Comparison of ENCODE assay signal across 19 cellular contexts in genomic region chr1:87644033-87644432, GRCh38.
DNase-seq lines count a peak whose midpoint lies in the region; ATAC-seq, FAIRE-seq and TF ChIP-seq lines count a peak whose summit lies in the region.
"Had no signal": no experiment of that assay in that cellular context is flagged by ENCODE, and none has a peak within 500 bp of the region (broad histone marks: within the 10 kb centered on the region; RNA-seq: fewer than 3 reads in every experiment).

No MANE protein-coding gene starts in this region.

- H2AFZ ChIP-seq in IMR-90 (replicated peaks; ENCODE audit: low read length, poor library complexity) (no peak overlapping the region), K562 (ENCODE audit: low read depth, low read length) (no peak overlapping the region)

- no peaks in the 10 kb centered on the region for H3K79me1 ChIP-seq in IMR-90 (ENCODE audit: low read depth in 1 of 2, low read length in 2 of 2)

- H3K27me3 ChIP-seq in IMR-90 (ENCODE audit: control insufficient read depth, insufficient read depth, low read length) (no peaks in the 10 kb centered on the region), K562 (ENCODE audit: control insufficient read depth in 2 of 2, insufficient read depth in 2 of 2, low read length in 2 of 2) (no peaks in the 10 kb centered on the region), lower lobe of right lung (ENCODE audit: low read depth) (no peaks in the 10 kb centered on the region)
- H3K27me3 ChIP-seq: gastroesophageal sphincter, SJCRH30, spleen, uterus had no signal

- intact Hi-C loops in IMR-90 (cut with micrococcal nuclease) (no loop called here), K562 (cut with micrococcal nuclease) (no loop called here), lower lobe of right lung (cut with DNase I) (no loop called here)

- POLR2A ChIA-PET in IMR-90 (lab: Charles Lee; ENCODE audit: unreplicated experiment) (no interaction called here), K562 (lab: Yijun Ruan, JAX) (no interaction called here)

- H3K27ac Mint-ChIP-seq in nephron progenitor cell, result peak overlapping the region; percentile 44
- H3K27ac Mint-ChIP-seq: CD8-positive, alpha-beta memory T cell; stimulated activated naive B cell treated with anti-CD40 and anti-IgM and Interleukin-4, amounts not matched to agents 10 μg/mL and 1 μg/mL and 100 μg/mL, for 72 hours had no signal

- ATAC-seq in IMR-90 (ENCODE audit: low read depth) (peak; percentile 27), K562 (no peak), lower lobe of right lung (no peak)
- ATAC-seq: gastroesophageal sphincter; GM12878; stimulated activated naive B cell treated with anti-CD40 and anti-IgM and Interleukin-4, amounts not matched to agents 10 μg/mL and 1 μg/mL and 100 μg/mL, for 72 hours had no signal

- no peaks in the 10 kb centered on the region for H4K20me1 ChIP-seq in IMR-90 (ENCODE audit: insufficient read depth, low read length)
- H4K20me1 ChIP-seq in K562 (replicated peaks; ENCODE audit: control insufficient read depth, insufficient read depth, low read length), result no peaks in the 10 kb centered on the region

- H3K27ac ChIP-seq in IMR-90 (ENCODE audit: insufficient read depth, low read length) (no peak overlapping the region), K562 (ENCODE audit: extremely low read depth, low read depth, low read length) (no peak overlapping the region), lower lobe of right lung (no peak overlapping the region)
- H3K27ac ChIP-seq: SJCRH30, spleen, uterus had no signal

- TF ChIP-seq EP300 in K562 (IDR thresholded peaks at IDR 0.05; ENCODE audit: low read length), result no peak

- TF ChIP-seq CTCF in IMR-90 (conservative IDR thresholded peaks at IDR 0.05; ENCODE audit: low read depth, low read length) (no peak), K562 (IDR thresholded peaks at IDR 0.05 in 2 of 3, conservative IDR thresholded peaks at IDR 0.05 in 1 of 3; ENCODE audit: insufficient read depth in 2 of 3, low read depth in 1 of 3, low read length in 3 of 3) (no peak), nephron progenitor cell (IDR thresholded peaks at IDR 0.05) (no peak), lower lobe of right lung (IDR thresholded peaks at IDR 0.05) (no peak)

- CTCF ChIA-PET in IMR-90 (lab: Yijun Ruan, JAX) (no interaction called here), K562 (lab: Yijun Ruan, JAX; ENCODE audit: low intra/inter-chr PET ratio) (no interaction called here)

- TF ChIP-seq POLR2A in IMR-90 (IDR thresholded peaks at IDR 0.05; ENCODE audit: low read depth, low read length) (no peak), K562 (conservative IDR thresholded peaks at IDR 0.05) (no peak)

- no peak for FAIRE-seq in K562 (lab: Jason Lieb, UNC)
- FAIRE-seq: GM12878 had no signal

- H3K9ac ChIP-seq in IMR-90 (ENCODE audit: low read depth, low read length), result no peak overlapping the region
- no peak overlapping the region for H3K9ac ChIP-seq in K562 (ENCODE audit: insufficient read depth in 1 of 2, low read depth in 2 of 2, low read length in 2 of 2)

- H3K9me3 ChIP-seq in IMR-90 (ENCODE audit: control insufficient read depth, insufficient read depth, low read length) (no peaks in the 10 kb centered on the region), K562 (replicated peaks; ENCODE audit: control insufficient read depth, insufficient read depth, low read depth, low read length) (no peaks in the 10 kb centered on the region), lower lobe of right lung (no peaks in the 10 kb centered on the region)
- H3K9me3 ChIP-seq: gastroesophageal sphincter, SJCRH30, spleen, uterus had no signal

- no peak overlapping the region for H2BK5ac ChIP-seq in IMR-90 (ENCODE audit: low read depth, low read length, poor library complexity, severe bottlenecking)

- no peak overlapping the region for H4K91ac ChIP-seq in IMR-90 (ENCODE audit: insufficient read depth, low read depth, low read length)

- no peak overlapping the region for H2AK9ac ChIP-seq in IMR-90 (replicated peaks; ENCODE audit: low read depth, low read length, poor library complexity)

- no peak overlapping the region for H2BK20ac ChIP-seq in IMR-90 (ENCODE audit: low read depth, low read length)

- H4K8ac ChIP-seq in IMR-90 (ENCODE audit: low read depth in 2 of 2, low read length in 2 of 2), result no peak overlapping the region

- H3K4me1 Mint-ChIP-seq in nephron progenitor cell, result peaks cover 48% of the 10 kb centered on the region
- H3K4me1 Mint-ChIP-seq: CD8-positive, alpha-beta memory T cell had no signal

- BruUV-seq in IMR-90 (replicated peaks; lab: Mats Ljungman, UMichigan) (no TSS peak), K562 (replicated peaks; lab: Mats Ljungman, UMichigan) (no TSS peak)

- H3K4me1 ChIP-seq in IMR-90 (ENCODE audit: control insufficient read depth, insufficient read depth, low read length) (no peaks in the 10 kb centered on the region), K562 (replicated peaks in 1 of 2; ENCODE audit: control insufficient read depth in 2 of 2, insufficient read depth in 2 of 2, low read length in 2 of 2) (no peaks in the 10 kb centered on the region), lower lobe of right lung (no peaks in the 10 kb centered on the region)
- H3K4me1 ChIP-seq: uterus had no signal

- no peak overlapping the region for H3K4me2 ChIP-seq in IMR-90 (ENCODE audit: low read depth, low read length)
- no peak overlapping the region for H3K4me2 ChIP-seq in K562 (ENCODE audit: insufficient read depth, low read length)

- H3K23ac ChIP-seq in IMR-90 (ENCODE audit: low read depth, low read length), result no peak overlapping the region

- no peak overlapping the region for H3K56ac ChIP-seq in IMR-90 (ENCODE audit: extremely low read depth, insufficient read depth, low read length)

- dilution Hi-C loops in IMR-90 (cut with HindIII; ENCODE audit: low sequenced_read_pairs, unreplicated experiment), result no loop called here

- no peak overlapping the region for H3K14ac ChIP-seq in IMR-90 (replicated peaks; ENCODE audit: low read depth, low read length)

- H3K36me3 ChIP-seq in IMR-90 (ENCODE audit: control insufficient read depth, insufficient read depth, low read length), result no peaks in the 10 kb centered on the region
- H3K36me3 ChIP-seq in K562 (ENCODE audit: control insufficient read depth, insufficient read depth, low read length), result no peaks in the 10 kb centered on the region
- no peaks in the 10 kb centered on the region for H3K36me3 ChIP-seq in lower lobe of right lung
- H3K36me3 ChIP-seq: gastroesophageal sphincter, SJCRH30, spleen, uterus had no signal

- no peaks in the 10 kb centered on the region for H3K9me1 ChIP-seq in IMR-90 (ENCODE audit: insufficient read depth, low read length)
- no peaks in the 10 kb centered on the region for H3K9me1 ChIP-seq in K562 (ENCODE audit: control insufficient read depth, insufficient read depth, low read length)

- no peak overlapping the region for H2BK120ac ChIP-seq in IMR-90 (ENCODE audit: low read depth, low read length)

- no peak overlapping the region for H3K18ac ChIP-seq in IMR-90 (ENCODE audit: low read depth, low read length)

- no peak overlapping the region for H2AK5ac ChIP-seq in IMR-90 (ENCODE audit: low read depth, low read length)

- in situ Hi-C loops in IMR-90 (cut with MboI; ENCODE audit: low sequenced_read_pairs) (no loop called here), K562 (cut with MboI) (no loop called here)

- H3K36me3 Mint-ChIP-seq in nephron progenitor cell (ENCODE audit: low read depth), result no peaks in the 10 kb centered on the region
- H3K36me3 Mint-ChIP-seq: CD8-positive, alpha-beta memory T cell; stimulated activated naive B cell treated with anti-CD40 and anti-IgM and Interleukin-4, amounts not matched to agents 10 μg/mL and 1 μg/mL and 100 μg/mL, for 72 hours had no signal

- H3K27me3 Mint-ChIP-seq in nephron progenitor cell (ENCODE audit: low read depth, poor library complexity), result no peaks in the 10 kb centered on the region
- H3K27me3 Mint-ChIP-seq: CD8-positive, alpha-beta memory T cell; stimulated activated naive B cell treated with anti-CD40 and anti-IgM and Interleukin-4, amounts not matched to agents 10 μg/mL and 1 μg/mL and 100 μg/mL, for 72 hours had no signal

- no peak overlapping the region for H3K4me3 Mint-ChIP-seq in nephron progenitor cell
- H3K4me3 Mint-ChIP-seq: CD8-positive, alpha-beta memory T cell; stimulated activated naive B cell treated with anti-CD40 and anti-IgM and Interleukin-4, amounts not matched to agents 10 μg/mL and 1 μg/mL and 100 μg/mL, for 72 hours had no signal

- DNase-seq in DMS79 (lab: John Stamatoyannopoulos, UW) (peak; percentile 71), IMR-90 (peak; percentile 3), K562 (ENCODE audit: extremely low read depth in 1 of 4, low spot score in 3 of 4) (no peak), nephron progenitor cell (no peak), Kasumi-1 (lab: John Stamatoyannopoulos, UW) (no peak), lower lobe of right lung (no peak), HuH-7.5 (ENCODE audit: low spot score) (no peak), RKO (ENCODE audit: low spot score) (no peak)
- DNase-seq: activated CD4-positive, alpha-beta T cell treated with anti-CD3 and anti-CD28 coated beads, Interleukin-2, amount 50 U/mL, for 4 hours; activated T-cell treated with anti-CD3 and anti-CD28 coated beads, Interleukin-2, amount 50 U/mL, for 48 hours; CD8-positive, alpha-beta memory T cell; NCI-H1436 treated with DMSO at 0.1 percent for 48 hours; NCI-H226; SJCRH30; spleen; stimulated activated naive B cell treated with anti-CD40 and anti-IgM and Interleukin-4, amounts not matched to agents 10 μg/mL and 1 μg/mL and 100 μg/mL, for 72 hours; uterus had no signal

- no peak overlapping the region for H3K4ac ChIP-seq in IMR-90 (ENCODE audit: low read depth, low read length)

- no peak overlapping the region for H4K5ac ChIP-seq in IMR-90 (ENCODE audit: low read depth, low read length)

- no peak overlapping the region for H3K4me3 ChIP-seq in IMR-90 (ENCODE audit: insufficient read depth, low read depth, low read length)
- no peak overlapping the region for H3K4me3 ChIP-seq in K562
- no peak overlapping the region for H3K4me3 ChIP-seq in lower lobe of right lung
- H3K4me3 ChIP-seq: gastroesophageal sphincter, GM12878, SJCRH30, spleen, uterus had no signal

- H2BK15ac ChIP-seq in IMR-90 (ENCODE audit: low read depth, low read length), result no peak overlapping the region

- no peaks in the 10 kb centered on the region for H3K9me3 Mint-ChIP-seq in nephron progenitor cell
- H3K9me3 Mint-ChIP-seq: CD8-positive, alpha-beta memory T cell; stimulated activated naive B cell treated with anti-CD40 and anti-IgM and Interleukin-4, amounts not matched to agents 10 μg/mL and 1 μg/mL and 100 μg/mL, for 72 hours had no signal

- no peak for TF ChIP-seq RAD21 in IMR-90 (IDR thresholded peaks at IDR 0.05; ENCODE audit: low read length)
- TF ChIP-seq RAD21 in K562 (CRISPR knock-in tag; conservative IDR thresholded peaks at IDR 0.05 in 1 of 2, IDR thresholded peaks at IDR 0.05 in 1 of 2), result no peak

- no peaks in the 10 kb centered on the region for H3K79me2 ChIP-seq in K562 (ENCODE audit: control insufficient read depth, insufficient read depth, low read length)

TF ChIP-seq in IMR-90, 13 proteins besides CTCF, POLR2A, EP300 and RAD21 (continues in another document):
- no peak for TF ChIP-seq MXI1 (IDR thresholded peaks at IDR 0.05; ENCODE audit: borderline replicate concordance, low read depth, low read length)

TF ChIP-seq in K562, 482 proteins besides CTCF, POLR2A, EP300 and RAD21 (continues in another document):
- no peak for TF ChIP-seq ILF3 (IDR thresholded peaks at IDR 0.05; ENCODE audit: borderline replicate concordance)
- TF ChIP-seq SIRT6 (IDR thresholded peaks at IDR 0.05; ENCODE audit: low read depth, low read length), result no peak
- peak; percentile 27; the same call in 1 of the 2 replicates for TF ChIP-seq ZNF316 (IDR thresholded peaks at IDR 0.05)

Comparison
In these comparisons a context has a peak if more than half of its experiments do, and no peak if none do; other contexts are left out.
1. DNase-seq: peak in DMS79 (single experiment) and IMR-90 (single experiment); none in K562 (0 of 4), nephron progenitor cell (single experiment), Kasumi-1 (0 of 2), lower lobe of right lung (single experiment), HuH-7.5 (single experiment) and RKO (single experiment).